2 cellular contexts compared by ENCODE assay signal in the genomic region with DNA sequence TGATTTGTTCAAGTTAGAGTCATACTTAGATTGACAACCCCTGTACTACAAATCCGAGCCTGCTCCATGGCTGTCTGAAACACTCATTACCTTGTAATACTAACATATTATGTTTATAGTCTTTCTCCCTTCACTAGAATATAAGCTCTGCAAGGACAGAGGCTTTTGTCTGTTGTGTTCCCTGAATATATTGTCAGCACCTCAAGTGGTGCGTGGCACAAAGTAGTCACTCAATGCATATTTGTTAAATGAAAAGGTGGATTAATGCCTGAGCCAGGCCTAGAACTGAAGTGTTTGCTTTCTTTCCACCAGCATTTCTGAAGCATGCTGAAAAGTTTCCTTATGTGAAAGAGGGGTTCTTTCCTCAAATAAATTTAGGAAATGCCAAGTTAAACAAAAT.
TF ChIP-seq lines count a peak whose summit lies in the region.

No MANE protein-coding gene starts in this region.

TF ChIP-seq in A549, 52 proteins besides CTCF, POLR2A, EP300 and RAD21:
- TF ChIP-seq HDAC2 (IDR thresholded peaks at IDR 0.05) (no peak), HOXA7 (CRISPR knock-in tag; IDR thresholded peaks at IDR 0.05) (no peak), POLR2AphosphoS2 (conservative IDR thresholded peaks at IDR 0.05; ENCODE audit: low read length) (no peak), MAFK (IDR thresholded peaks at IDR 0.05; ENCODE audit: partially characterized antibody) (no peak)
- TF ChIP-seq, protein P1, sequence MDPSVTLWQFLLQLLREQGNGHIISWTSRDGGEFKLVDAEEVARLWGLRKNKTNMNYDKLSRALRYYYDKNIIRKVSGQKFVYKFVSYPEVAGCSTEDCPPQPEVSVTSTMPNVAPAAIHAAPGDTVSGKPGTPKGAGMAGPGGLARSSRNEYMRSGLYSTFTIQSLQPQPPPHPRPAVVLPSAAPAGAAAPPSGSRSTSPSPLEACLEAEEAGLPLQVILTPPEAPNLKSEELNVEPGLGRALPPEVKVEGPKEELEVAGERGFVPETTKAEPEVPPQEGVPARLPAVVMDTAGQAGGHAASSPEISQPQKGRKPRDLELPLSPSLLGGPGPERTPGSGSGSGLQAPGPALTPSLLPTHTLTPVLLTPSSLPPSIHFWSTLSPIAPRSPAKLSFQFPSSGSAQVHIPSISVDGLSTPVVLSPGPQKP (IDR thresholded peaks at IDR 0.05; ENCODE audit: low read depth, low read length), result no peak
- TF ChIP-seq, protein P2, sequence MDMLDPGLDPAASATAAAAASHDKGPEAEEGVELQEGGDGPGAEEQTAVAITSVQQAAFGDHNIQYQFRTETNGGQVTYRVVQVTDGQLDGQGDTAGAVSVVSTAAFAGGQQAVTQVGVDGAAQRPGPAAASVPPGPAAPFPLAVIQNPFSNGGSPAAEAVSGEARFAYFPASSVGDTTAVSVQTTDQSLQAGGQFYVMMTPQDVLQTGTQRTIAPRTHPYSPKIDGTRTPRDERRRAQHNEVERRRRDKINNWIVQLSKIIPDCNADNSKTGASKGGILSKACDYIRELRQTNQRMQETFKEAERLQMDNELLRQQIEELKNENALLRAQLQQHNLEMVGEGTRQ (IDR thresholded peaks at IDR 0.05), result no peak
- TF ChIP-seq, protein P3, sequence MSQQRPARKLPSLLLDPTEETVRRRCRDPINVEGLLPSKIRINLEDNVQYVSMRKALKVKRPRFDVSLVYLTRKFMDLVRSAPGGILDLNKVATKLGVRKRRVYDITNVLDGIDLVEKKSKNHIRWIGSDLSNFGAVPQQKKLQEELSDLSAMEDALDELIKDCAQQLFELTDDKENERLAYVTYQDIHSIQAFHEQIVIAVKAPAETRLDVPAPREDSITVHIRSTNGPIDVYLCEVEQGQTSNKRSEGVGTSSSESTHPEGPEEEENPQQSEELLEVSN (IDR thresholded peaks at IDR 0.05; ENCODE audit: borderline replicate concordance, low read depth), result no peak

TF ChIP-seq in HepG2, 621 proteins besides CTCF, POLR2A, EP300 and RAD21:
- TF ChIP-seq, protein P4, sequence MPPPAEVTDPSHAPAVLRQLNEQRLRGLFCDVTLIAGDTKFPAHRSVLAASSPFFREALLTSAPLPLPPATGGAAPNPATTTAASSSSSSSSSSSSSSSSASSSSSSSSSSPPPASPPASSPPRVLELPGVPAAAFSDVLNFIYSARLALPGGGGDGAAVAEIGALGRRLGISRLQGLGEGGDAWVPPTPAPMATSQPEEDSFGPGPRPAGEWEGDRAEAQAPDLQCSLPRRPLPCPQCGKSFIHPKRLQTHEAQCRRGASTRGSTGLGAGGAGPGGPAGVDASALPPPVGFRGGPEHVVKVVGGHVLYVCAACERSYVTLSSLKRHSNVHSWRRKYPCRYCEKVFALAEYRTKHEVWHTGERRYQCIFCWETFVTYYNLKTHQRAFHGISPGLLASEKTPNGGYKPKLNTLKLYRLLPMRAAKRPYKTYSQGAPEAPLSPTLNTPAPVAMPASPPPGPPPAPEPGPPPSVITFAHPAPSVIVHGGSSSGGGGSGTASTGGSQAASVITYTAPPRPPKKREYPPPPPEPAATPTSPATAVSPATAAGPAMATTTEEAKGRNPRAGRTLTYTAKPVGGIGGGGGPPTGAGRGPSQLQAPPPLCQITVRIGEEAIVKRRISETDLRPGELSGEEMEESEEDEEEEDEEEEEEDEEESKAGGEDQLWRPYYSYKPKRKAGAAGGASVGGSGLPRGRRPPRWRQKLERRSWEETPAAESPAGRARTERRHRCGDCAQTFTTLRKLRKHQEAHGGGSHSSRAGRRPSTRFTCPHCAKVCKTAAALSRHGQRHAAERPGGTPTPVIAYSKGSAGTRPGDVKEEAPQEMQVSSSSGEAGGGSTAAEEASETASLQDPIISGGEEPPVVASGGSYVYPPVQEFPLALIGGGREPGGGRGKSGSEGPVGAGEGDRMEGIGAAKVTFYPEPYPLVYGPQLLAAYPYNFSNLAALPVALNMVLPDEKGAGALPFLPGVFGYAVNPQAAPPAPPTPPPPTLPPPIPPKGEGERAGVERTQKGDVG (CRISPR knock-in tag; IDR thresholded peaks at IDR 0.05; ENCODE audit: borderline replicate concordance), result no peak
- TF ChIP-seq RBM22 (optimal IDR thresholded peaks at IDR 0.05; ENCODE audit: low read length) (peak; percentile 68), HMG20A (CRISPR knock-in tag; IDR thresholded peaks at IDR 0.05; ENCODE audit: borderline replicate concordance) (no peak), ZNF772 (CRISPR knock-in tag; IDR thresholded peaks at IDR 0.05) (no peak), ZBTB21 (CRISPR knock-in tag; IDR thresholded peaks at IDR 0.05) (no peak), ZZZ3 (CRISPR knock-in tag; IDR thresholded peaks at IDR 0.05; ENCODE audit: borderline replicate concordance) (no peak), TAF1 (CRISPR knock-in tag; IDR thresholded peaks at IDR 0.05) (no peak), ZFX (CRISPR knock-in tag; IDR thresholded peaks at IDR 0.05; ENCODE audit: low read depth) (0 out of 2 replicates have a peak, but pooled peaks have one; percentile 7)
- TF ChIP-seq, protein P5, sequence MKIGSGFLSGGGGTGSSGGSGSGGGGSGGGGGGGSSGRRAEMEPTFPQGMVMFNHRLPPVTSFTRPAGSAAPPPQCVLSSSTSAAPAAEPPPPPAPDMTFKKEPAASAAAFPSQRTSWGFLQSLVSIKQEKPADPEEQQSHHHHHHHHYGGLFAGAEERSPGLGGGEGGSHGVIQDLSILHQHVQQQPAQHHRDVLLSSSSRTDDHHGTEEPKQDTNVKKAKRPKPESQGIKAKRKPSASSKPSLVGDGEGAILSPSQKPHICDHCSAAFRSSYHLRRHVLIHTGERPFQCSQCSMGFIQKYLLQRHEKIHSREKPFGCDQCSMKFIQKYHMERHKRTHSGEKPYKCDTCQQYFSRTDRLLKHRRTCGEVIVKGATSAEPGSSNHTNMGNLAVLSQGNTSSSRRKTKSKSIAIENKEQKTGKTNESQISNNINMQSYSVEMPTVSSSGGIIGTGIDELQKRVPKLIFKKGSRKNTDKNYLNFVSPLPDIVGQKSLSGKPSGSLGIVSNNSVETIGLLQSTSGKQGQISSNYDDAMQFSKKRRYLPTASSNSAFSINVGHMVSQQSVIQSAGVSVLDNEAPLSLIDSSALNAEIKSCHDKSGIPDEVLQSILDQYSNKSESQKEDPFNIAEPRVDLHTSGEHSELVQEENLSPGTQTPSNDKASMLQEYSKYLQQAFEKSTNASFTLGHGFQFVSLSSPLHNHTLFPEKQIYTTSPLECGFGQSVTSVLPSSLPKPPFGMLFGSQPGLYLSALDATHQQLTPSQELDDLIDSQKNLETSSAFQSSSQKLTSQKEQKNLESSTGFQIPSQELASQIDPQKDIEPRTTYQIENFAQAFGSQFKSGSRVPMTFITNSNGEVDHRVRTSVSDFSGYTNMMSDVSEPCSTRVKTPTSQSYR (CRISPR knock-in tag; IDR thresholded peaks at IDR 0.05; ENCODE audit: borderline replicate concordance), result no peak
- TF ChIP-seq, protein P6, sequence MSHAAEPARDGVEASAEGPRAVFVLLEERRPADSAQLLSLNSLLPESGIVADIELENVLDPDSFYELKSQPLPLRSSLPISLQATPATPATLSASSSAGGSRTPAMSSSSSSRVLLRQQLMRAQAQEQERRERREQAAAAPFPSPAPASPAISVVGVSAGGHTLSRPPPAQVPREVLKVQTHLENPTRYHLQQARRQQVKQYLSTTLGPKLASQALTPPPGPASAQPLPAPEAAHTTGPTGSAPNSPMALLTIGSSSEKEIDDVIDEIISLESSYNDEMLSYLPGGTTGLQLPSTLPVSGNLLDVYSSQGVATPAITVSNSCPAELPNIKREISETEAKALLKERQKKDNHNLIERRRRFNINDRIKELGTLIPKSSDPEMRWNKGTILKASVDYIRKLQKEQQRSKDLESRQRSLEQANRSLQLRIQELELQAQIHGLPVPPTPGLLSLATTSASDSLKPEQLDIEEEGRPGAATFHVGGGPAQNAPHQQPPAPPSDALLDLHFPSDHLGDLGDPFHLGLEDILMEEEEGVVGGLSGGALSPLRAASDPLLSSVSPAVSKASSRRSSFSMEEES (CRISPR knock-in tag; IDR thresholded peaks at IDR 0.05), result no peak
- TF ChIP-seq, protein P7, sequence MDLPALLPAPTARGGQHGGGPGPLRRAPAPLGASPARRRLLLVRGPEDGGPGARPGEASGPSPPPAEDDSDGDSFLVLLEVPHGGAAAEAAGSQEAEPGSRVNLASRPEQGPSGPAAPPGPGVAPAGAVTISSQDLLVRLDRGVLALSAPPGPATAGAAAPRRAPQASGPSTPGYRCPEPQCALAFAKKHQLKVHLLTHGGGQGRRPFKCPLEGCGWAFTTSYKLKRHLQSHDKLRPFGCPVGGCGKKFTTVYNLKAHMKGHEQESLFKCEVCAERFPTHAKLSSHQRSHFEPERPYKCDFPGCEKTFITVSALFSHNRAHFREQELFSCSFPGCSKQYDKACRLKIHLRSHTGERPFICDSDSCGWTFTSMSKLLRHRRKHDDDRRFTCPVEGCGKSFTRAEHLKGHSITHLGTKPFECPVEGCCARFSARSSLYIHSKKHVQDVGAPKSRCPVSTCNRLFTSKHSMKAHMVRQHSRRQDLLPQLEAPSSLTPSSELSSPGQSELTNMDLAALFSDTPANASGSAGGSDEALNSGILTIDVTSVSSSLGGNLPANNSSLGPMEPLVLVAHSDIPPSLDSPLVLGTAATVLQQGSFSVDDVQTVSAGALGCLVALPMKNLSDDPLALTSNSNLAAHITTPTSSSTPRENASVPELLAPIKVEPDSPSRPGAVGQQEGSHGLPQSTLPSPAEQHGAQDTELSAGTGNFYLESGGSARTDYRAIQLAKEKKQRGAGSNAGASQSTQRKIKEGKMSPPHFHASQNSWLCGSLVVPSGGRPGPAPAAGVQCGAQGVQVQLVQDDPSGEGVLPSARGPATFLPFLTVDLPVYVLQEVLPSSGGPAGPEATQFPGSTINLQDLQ (CRISPR knock-in tag; IDR thresholded peaks at IDR 0.05), result no peak
- TF ChIP-seq, protein P8, sequence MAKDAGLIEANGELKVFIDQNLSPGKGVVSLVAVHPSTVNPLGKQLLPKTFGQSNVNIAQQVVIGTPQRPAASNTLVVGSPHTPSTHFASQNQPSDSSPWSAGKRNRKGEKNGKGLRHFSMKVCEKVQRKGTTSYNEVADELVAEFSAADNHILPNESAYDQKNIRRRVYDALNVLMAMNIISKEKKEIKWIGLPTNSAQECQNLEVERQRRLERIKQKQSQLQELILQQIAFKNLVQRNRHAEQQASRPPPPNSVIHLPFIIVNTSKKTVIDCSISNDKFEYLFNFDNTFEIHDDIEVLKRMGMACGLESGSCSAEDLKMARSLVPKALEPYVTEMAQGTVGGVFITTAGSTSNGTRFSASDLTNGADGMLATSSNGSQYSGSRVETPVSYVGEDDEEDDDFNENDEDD (CRISPR knock-in tag; IDR thresholded peaks at IDR 0.05; ENCODE audit: borderline replicate concordance), result no peak
